In the genomic region with DNA sequence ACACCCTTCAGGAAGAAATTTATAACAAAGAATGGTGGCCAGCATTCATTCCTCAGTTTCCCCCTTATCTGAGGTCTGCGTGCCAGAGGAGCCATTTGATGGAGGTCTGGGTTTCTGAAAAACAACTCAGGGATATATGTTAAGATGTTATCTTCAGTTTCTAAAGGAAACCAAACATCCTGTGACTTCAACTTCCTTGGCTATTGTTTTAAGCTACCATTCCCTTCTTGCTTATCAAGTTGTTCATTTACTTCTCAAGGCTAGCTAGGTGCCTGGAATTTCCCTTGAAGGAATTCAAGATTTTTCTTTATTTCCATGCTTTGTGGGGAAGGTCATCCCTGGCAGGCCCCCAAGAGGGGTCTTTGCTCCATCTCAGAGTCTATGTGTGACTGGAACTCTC, we compare ENCODE assay signal across 23 cellular contexts.
"Had no signal": no experiment of that assay in that cellular context is flagged by ENCODE, and none has a peak within 500 bp of the region (broad histone marks: within the 10 kb centered on the region; RNA-seq: fewer than 3 reads in every experiment).

No MANE protein-coding gene starts in this region.

- ATAC-seq: esophagus mucosa; left cardiac atrium; left ventricle myocardium superior; SK-N-SH treated with all-trans-retinoic acid at 6 μM for 48 hours; stimulated activated naive B cell treated with anti-CD40 and anti-IgM and Interleukin-4, amounts not matched to agents 10 μg/mL and 1 μg/mL and 100 μg/mL, for 72 hours had no signal

- H3K9me3 Mint-ChIP-seq: dendritic cell treated with granulocyte-macrophage colony-stimulating factor and Interleukin-4, amounts not matched to agents 40 ng/mL and 50 ng/mL, for 4 days; stimulated activated naive B cell treated with anti-CD40 and anti-IgM and Interleukin-4, amounts not matched to agents 10 μg/mL and 1 μg/mL and 100 μg/mL, for 72 hours had no signal

- H3K4me3 Mint-ChIP-seq: activated naive CD4-positive, alpha-beta T cell treated with anti-CD3 and anti-CD28 coated beads, Interleukin-2, amount 10 ng/mL, durations not matched to agents 7 days and 5 days; dendritic cell treated with granulocyte-macrophage colony-stimulating factor and Interleukin-4, amounts not matched to agents 40 ng/mL and 50 ng/mL, for 4 days; mesothelial cell of epicardium; naive B cell; stimulated activated naive B cell treated with anti-CD40 and anti-IgM and Interleukin-4, amounts not matched to agents 10 μg/mL and 1 μg/mL and 100 μg/mL, for 72 hours had no signal

- H3K27ac Mint-ChIP-seq: activated naive CD4-positive, alpha-beta T cell treated with anti-CD3 and anti-CD28 coated beads, Interleukin-2, amount 10 ng/mL, durations not matched to agents 7 days and 5 days; dendritic cell treated with granulocyte-macrophage colony-stimulating factor and Interleukin-4, amounts not matched to agents 40 ng/mL and 50 ng/mL, for 4 days; mesothelial cell of epicardium; stimulated activated naive B cell treated with anti-CD40 and anti-IgM and Interleukin-4, amounts not matched to agents 10 μg/mL and 1 μg/mL and 100 μg/mL, for 72 hours had no signal

- H3K4me1 Mint-ChIP-seq: mesothelial cell of epicardium had no signal

- H3K36me3 Mint-ChIP-seq: mesothelial cell of epicardium had no signal

- H3K4me3 ChIP-seq: pancreas, prostate gland, right atrium auricular region, smooth muscle cell, tibial nerve had no signal

- DNase-seq: activated CD4-positive, alpha-beta T cell treated with anti-CD3 and anti-CD28 coated beads for 4 hours; activated CD4-positive, alpha-beta T cell treated with anti-CD3 and anti-CD28 coated beads, Interleukin-2, amount 50 U/mL, for 4 hours; activated effector memory CD4-positive, alpha-beta T cell treated with anti-CD3 and anti-CD28 coated beads, Interleukin-2, amount 50 U/mL, for 16 hours; activated naive CD4-positive, alpha-beta T cell treated with anti-CD3 and anti-CD28 coated beads, Interleukin-2, amount 10 ng/mL, durations not matched to agents 7 days and 5 days; activated T-cell treated with anti-CD3 and anti-CD28 coated beads for 4 hours; amniotic stem cell; central memory CD4-positive, alpha-beta T cell; effector CD4-positive, alpha-beta T cell; foreskin melanocyte; left cardiac atrium; left ventricle myocardium superior; naive B cell; pancreas; stimulated activated CD4-positive, alpha-beta T cell treated with anti-CD3 and anti-CD28 coated beads, Interleukin-2, amount 100 ng/mL, for 24 hours; stimulated activated naive B cell treated with anti-CD40 and anti-IgM and Interleukin-4, amounts not matched to agents 10 μg/mL and 1 μg/mL and 100 μg/mL, for 72 hours had no signal
